Comparison of ENCODE assay signal across 1 cellular context in genomic region chr3:54951405-54951804, GRCh38.
TF ChIP-seq lines count a peak whose summit lies in the region.

No MANE protein-coding gene starts in this region.

TF ChIP-seq in SK-N-SH, 30 proteins besides CTCF, POLR2A, EP300 and RAD21 (continued from another document):
- TF ChIP-seq FOSL2 (IDR thresholded peaks at IDR 0.05; ENCODE audit: borderline replicate concordance, low read depth) (peak; percentile 52; the same call in 1 of the 2 replicates), EZH2phosphoT487 (IDR thresholded peaks at IDR 0.05; ENCODE audit: borderline replicate concordance, low read depth) (no peak), FOXJ3 (CRISPR knock-in tag; IDR thresholded peaks at IDR 0.05) (no peak), YY1 (IDR thresholded peaks at IDR 0.05; ENCODE audit: low read depth) (no peak), TCF12 (IDR thresholded peaks at IDR 0.05) (peak; percentile 54; the same call in 1 of the 2 replicates), TEAD4 (IDR thresholded peaks at IDR 0.05; ENCODE audit: borderline replicate concordance, insufficient read depth) (no peak), GATA2 (CRISPR knock-in tag; IDR thresholded peaks at IDR 0.05) (no peak), NFIC (IDR thresholded peaks at IDR 0.05; ENCODE audit: borderline replicate concordance) (peak; percentile 56), USF1 (IDR thresholded peaks at IDR 0.05; ENCODE audit: borderline replicate concordance, low read depth) (no peak), SMC3 (IDR thresholded peaks at IDR 0.05; ENCODE audit: low read depth, low read length) (peak; percentile 74)
